ENCODE assay signal across 9 cellular contexts in the genomic region with DNA sequence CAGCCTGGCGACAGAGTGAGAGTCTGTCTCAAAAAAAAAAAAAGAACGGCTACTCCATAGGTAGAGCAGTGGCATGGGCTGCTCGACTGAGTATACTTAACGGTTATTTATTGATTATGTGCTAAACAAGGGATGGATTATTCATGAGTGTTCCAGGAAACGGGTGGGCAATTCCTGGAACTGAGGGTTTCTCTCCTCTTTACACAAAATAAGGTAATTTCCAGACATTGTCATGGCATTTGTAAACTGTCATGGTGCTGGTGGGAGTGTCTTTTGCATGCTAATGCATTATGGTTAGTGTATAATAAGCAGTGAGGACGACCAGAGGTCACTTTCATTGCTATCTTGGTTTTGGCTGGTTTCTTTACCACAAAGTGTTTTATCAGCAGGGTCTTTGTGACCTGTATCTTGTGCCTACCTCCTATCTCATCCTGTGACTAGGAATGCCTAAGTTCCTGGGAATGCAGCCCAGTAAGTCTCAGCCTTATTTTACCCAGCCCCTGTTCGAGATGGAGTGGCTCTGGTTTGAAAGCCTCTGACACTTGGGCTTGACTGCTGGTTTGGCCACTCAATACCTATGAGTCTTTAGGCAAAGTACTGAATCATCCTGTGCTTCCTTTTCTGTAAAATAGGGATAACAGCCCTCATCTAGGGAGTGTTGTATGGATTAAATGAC. TPM values are rescaled to one million over a fixed set of nuclear protein-coding genes. Genes with fewer than 3 reads are reported as not detected.
DNase-seq lines count a peak whose midpoint lies in the region; ATAC-seq lines count a peak whose summit lies in the region.
"Had no signal": no experiment of that assay in that cellular context is flagged by ENCODE, and none has a peak within 500 bp of the region (broad histone marks: within the 10 kb centered on the region; RNA-seq: fewer than 3 reads in every experiment).

No MANE protein-coding gene starts in this region.

- H3K9me3 Mint-ChIP-seq in CD8-positive, alpha-beta memory T cell, result no peaks in the 10 kb centered on the region

- DNase-seq in CD8-positive, alpha-beta memory T cell, result no peak
- peak; percentile 37 for DNase-seq in activated CD4-positive, CD25-positive, alpha-beta regulatory T cell treated with anti-CD3 and anti-CD28 coated beads, Interleukin-2, amount 50 U/mL, for 72 hours
- DNase-seq in effector memory CD4-positive, alpha-beta T cell, result peak in 1 of 3 donors; percentile 21
- DNase-seq in stimulated activated CD4-positive, alpha-beta T cell treated with anti-CD3 and anti-CD28 coated beads, Interleukin-15, amount 100 ng/mL, for 24 hours, result peak; percentile 61
- no peak for DNase-seq in KG1 (lab: John Stamatoyannopoulos, UW)
- DNase-seq: Kasumi-1 had no signal

- H3K27me3 Mint-ChIP-seq in CD8-positive, alpha-beta memory T cell, result peaks cover 0 to 2% of the 10 kb centered on the region in 2 donors

- peaks cover 57% of the 10 kb centered on the region for H3K4me1 ChIP-seq in CD8-positive, alpha-beta memory T cell (ENCODE audit: insufficient read depth, low read length)
- peaks cover 60% of the 10 kb centered on the region for H3K4me1 ChIP-seq in effector memory CD4-positive, alpha-beta T cell (ENCODE audit: control insufficient read depth, insufficient read depth, low read length, poor library complexity, severe bottlenecking)

- H3K27ac Mint-ChIP-seq in CD8-positive, alpha-beta memory T cell, result peak overlapping the region; percentile 90 to 99 (median 97)

- CTCF ChIA-PET in CD8-positive, alpha-beta memory T cell (lab: Charles Lee), result interaction anchor here (1.0 kb wide), 2 partner anchors 60 to 214 kb away, joined by 3 to 4 read pairs; no protein-coding TSS in a partner anchor

- no peak for ATAC-seq in HG02642 (IDR thresholded peaks at IDR 0.05; ENCODE audit: poor library complexity, unreplicated experiment)
- ATAC-seq in HG03354 (IDR thresholded peaks at IDR 0.05; ENCODE audit: poor library complexity, severe bottlenecking, unreplicated experiment), result no peak
- no peak for ATAC-seq in HG03442 (IDR thresholded peaks at IDR 0.05; ENCODE audit: unreplicated experiment)

- peak overlapping the region; percentile 88 for H3K27ac ChIP-seq in CD8-positive, alpha-beta memory T cell (ENCODE audit: low read depth, low read length)
- peak overlapping the region; percentile 91 for H3K27ac ChIP-seq in effector memory CD4-positive, alpha-beta T cell (ENCODE audit: insufficient read depth, low read length, poor library complexity, severe bottlenecking)

- no peaks in the 10 kb centered on the region for H3K36me3 ChIP-seq in CD8-positive, alpha-beta memory T cell (ENCODE audit: insufficient read depth, low read length)
- H3K36me3 ChIP-seq in effector memory CD4-positive, alpha-beta T cell (ENCODE audit: control insufficient read depth, insufficient read depth, low read length), result peaks cover 5% of the 10 kb centered on the region

- peaks cover 20 to 51% (median 21%) of the 10 kb centered on the region in 3 donors for H3K36me3 Mint-ChIP-seq in CD8-positive, alpha-beta memory T cell

- POLR2A ChIA-PET in CD8-positive, alpha-beta memory T cell (lab: Charles Lee), result no interaction called here

- peak overlapping the region; percentile 32 for H3K4me3 ChIP-seq in CD8-positive, alpha-beta memory T cell (ENCODE audit: low read length)
- H3K4me3 ChIP-seq in effector memory CD4-positive, alpha-beta T cell (ENCODE audit: insufficient read depth, low read depth, low read length, poor library complexity, severe bottlenecking), result peak overlapping the region; percentile 21

- peak overlapping the region; percentile 90 to 98 (median 96) for H3K4me3 Mint-ChIP-seq in CD8-positive, alpha-beta memory T cell

- H3K27me3 ChIP-seq in CD8-positive, alpha-beta memory T cell (ENCODE audit: insufficient read depth, low read length, poor library complexity, severe bottlenecking), result no peaks in the 10 kb centered on the region
- no peaks in the 10 kb centered on the region for H3K27me3 ChIP-seq in effector memory CD4-positive, alpha-beta T cell (replicated peaks; ENCODE audit: control insufficient read depth, insufficient read depth, low read length, poor library complexity, severe bottlenecking)

- H3K9me3 ChIP-seq in CD8-positive, alpha-beta memory T cell (ENCODE audit: low read length), result no peaks in the 10 kb centered on the region
- no peaks in the 10 kb centered on the region for H3K9me3 ChIP-seq in effector memory CD4-positive, alpha-beta T cell (ENCODE audit: control insufficient read depth, low read length)

- peaks cover 70 to 93% (median 88%) of the 10 kb centered on the region in 3 donors for H3K4me1 Mint-ChIP-seq in CD8-positive, alpha-beta memory T cell

RNA-seq across cellular contexts. Expression of a gene that starts 3.2 kb away (rescaled TPM):
- total RNA-seq in CD8-positive, alpha-beta memory T cell, result 10 to 100 TPM; 45.3 to 48.7 TPM
- 55.5 TPM for polyA plus RNA-seq in CD8-positive, alpha-beta memory T cell

RNA-seq across cellular contexts. Expression of a gene that starts 56.6 kb away (rescaled TPM):
- 10 to 100 TPM; 17.7 to 19.9 TPM for total RNA-seq in CD8-positive, alpha-beta memory T cell
- 21.3 TPM for polyA plus RNA-seq in CD8-positive, alpha-beta memory T cell

Comparison
In these comparisons a context has a peak if more than half of its experiments do, and no peak if none do; other contexts are left out.
1. DNase-seq: peak in activated CD4-positive, CD25-positive, alpha-beta regulatory T cell treated with anti-CD3 and anti-CD28 coated beads, Interleukin-2, amount 50 U/mL, for 72 hours (single experiment) and stimulated activated CD4-positive, alpha-beta T cell treated with anti-CD3 and anti-CD28 coated beads, Interleukin-15, amount 100 ng/mL, for 24 hours (single experiment); none in CD8-positive, alpha-beta memory T cell (0 of 5) and KG1 (single experiment).